17 cellular contexts compared by ENCODE assay signal in genomic region chr10:78904196-78904595, GRCh38.
"Had no signal": no experiment of that assay in that cellular context is flagged by ENCODE, and none has a peak within 500 bp of the region (broad histone marks: within the 10 kb centered on the region; RNA-seq: fewer than 3 reads in every experiment).

No MANE protein-coding gene starts in this region.

- DNase-seq: activated CD4-positive, alpha-beta T cell treated with anti-CD3 and anti-CD28 coated beads, Interleukin-2, amount 50 U/mL, for 1 hour; activated naive CD4-positive, alpha-beta T cell treated with anti-CD3 and anti-CD28 coated beads for 36 hours; caudate nucleus; cortex of kidney; effector memory CD4-positive, alpha-beta T cell; kidney; lower lobe of right lung; SHP77 treated with DMSO at 0.1 percent for 48 hours; sigmoid colon; stimulated activated CD4-positive, alpha-beta T cell treated with anti-CD3 and anti-CD28 coated beads, Interleukin-2, amount 100 ng/mL, for 48 hours; T-helper 17 cell; thyroid gland had no signal

- H3K36me3 Mint-ChIP-seq: naive thymus-derived CD4-positive, alpha-beta T cell had no signal

- H3K4me1 ChIP-seq: lower lobe of right lung, prostate gland, sigmoid colon, thyroid gland had no signal

- H3K36me3 ChIP-seq: gastroesophageal sphincter, lower lobe of right lung, neutrophil, prostate gland, sigmoid colon, thyroid gland had no signal

- H3K27ac Mint-ChIP-seq: activated naive CD4-positive, alpha-beta T cell treated with anti-CD3 and anti-CD28 coated beads for 36 hours; activated T-helper 1 cell treated with anti-CD3 and anti-CD28 coated beads, Interleukin-12 subunit alpha, Interleukin-12 subunit beta, Interleukin-2, Interleukin-4 antibody, amounts not matched to agents 30 ng/mL and 10 ng/mL and 1 ng/mL, durations not matched to agents 14 hours and 24 hours and 36 hours; naive thymus-derived CD4-positive, alpha-beta T cell; T-helper 17 cell had no signal

- ATAC-seq: gastroesophageal sphincter; lower lobe of right lung; naive thymus-derived CD4-positive, alpha-beta T cell; T-helper 17 cell had no signal

- H3K27me3 ChIP-seq: gastroesophageal sphincter, neutrophil, sigmoid colon, thyroid gland had no signal

- H3K9me3 ChIP-seq: gastroesophageal sphincter, lower lobe of right lung, neutrophil, prostate gland, sigmoid colon, thyroid gland had no signal

- H3K4me3 Mint-ChIP-seq: activated naive CD4-positive, alpha-beta T cell treated with anti-CD3 and anti-CD28 coated beads for 36 hours; activated T-helper 1 cell treated with anti-CD3 and anti-CD28 coated beads, Interleukin-12 subunit alpha, Interleukin-12 subunit beta, Interleukin-2, Interleukin-4 antibody, amounts not matched to agents 30 ng/mL and 10 ng/mL and 1 ng/mL, durations not matched to agents 14 hours and 24 hours and 36 hours; naive thymus-derived CD4-positive, alpha-beta T cell; T-helper 17 cell had no signal

- H3K27ac ChIP-seq: gastroesophageal sphincter, lower lobe of right lung, neutrophil, prostate gland, sigmoid colon, thyroid gland had no signal

- H3K9me3 Mint-ChIP-seq: activated naive CD4-positive, alpha-beta T cell treated with anti-CD3 and anti-CD28 coated beads for 36 hours; activated T-helper 1 cell treated with anti-CD3 and anti-CD28 coated beads, Interleukin-12 subunit alpha, Interleukin-12 subunit beta, Interleukin-2, Interleukin-4 antibody, amounts not matched to agents 30 ng/mL and 10 ng/mL and 1 ng/mL, durations not matched to agents 14 hours and 24 hours and 36 hours; naive thymus-derived CD4-positive, alpha-beta T cell had no signal

- H3K27me3 Mint-ChIP-seq: naive thymus-derived CD4-positive, alpha-beta T cell had no signal

- H3K4me3 ChIP-seq: gastroesophageal sphincter, lower lobe of right lung, prostate gland, sigmoid colon, thyroid gland had no signal
